Comparison of ENCODE assay signal across 34 cellular contexts in the genomic region with DNA sequence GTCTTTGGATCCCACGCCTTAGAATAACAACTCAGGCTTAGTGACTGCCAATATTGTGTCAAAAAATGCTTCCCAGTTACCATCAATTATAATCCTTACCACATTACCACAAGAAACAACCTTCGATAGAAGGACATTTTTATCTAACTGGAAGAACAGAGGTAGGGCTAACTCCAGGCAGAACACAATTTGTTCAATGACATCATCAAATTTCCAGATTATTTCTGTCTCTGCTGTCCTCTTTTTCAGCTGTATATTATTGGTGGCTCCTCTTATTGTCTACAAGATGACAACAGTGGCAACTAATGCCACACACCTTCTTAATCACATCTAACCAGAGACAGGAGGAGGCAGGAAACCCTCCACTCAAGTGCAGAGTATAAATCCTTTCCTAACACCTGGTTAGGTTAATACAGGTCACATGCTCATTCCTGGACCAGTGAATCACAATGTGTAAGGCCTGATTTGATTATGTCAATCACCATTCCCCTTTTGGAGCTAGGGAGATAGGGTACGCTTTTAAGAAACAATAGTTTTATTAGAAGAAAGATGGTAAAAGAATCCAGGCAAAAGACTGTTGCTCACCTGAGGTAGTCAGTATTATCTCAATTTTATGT. TPM values are rescaled to one million over a fixed set of nuclear protein-coding genes. Genes with fewer than 3 reads are reported as not detected.
"Had no signal": no experiment of that assay in that cellular context is flagged by ENCODE, and none has a peak within 500 bp of the region (broad histone marks: within the 10 kb centered on the region; RNA-seq: fewer than 3 reads in every experiment).

No MANE protein-coding gene starts in this region.

- H3K27ac Mint-ChIP-seq: activated CD4-positive, alpha-beta memory T cell treated with anti-CD3 and anti-CD28 coated beads, Interleukin-2, amount 10 ng/mL, durations not matched to agents 7 days and 5 days; activated CD4-positive, alpha-beta T cell treated with anti-CD3 and anti-CD28 coated beads, Interleukin-2, amount 10 ng/mL, durations not matched to agents 7 days and 5 days; activated T-helper 17 cell treated with anti-CD3 and anti-CD28 coated beads, Interleukin-2, amount 50 U/mL, for 72 hours; T-helper 17 cell had no signal

- H3K27ac ChIP-seq: heart right ventricle, left lung, lower lobe of right lung, pancreas, psoas muscle, spleen, suprapubic skin, tibial nerve, WERI-Rb-1 had no signal

- H3K4me1 Mint-ChIP-seq: activated CD4-positive, alpha-beta memory T cell treated with anti-CD3 and anti-CD28 coated beads, Interleukin-2, amount 10 ng/mL, durations not matched to agents 7 days and 5 days; activated CD4-positive, alpha-beta T cell treated with anti-CD3 and anti-CD28 coated beads, Interleukin-2, amount 10 ng/mL, durations not matched to agents 7 days and 5 days; activated T-helper 17 cell treated with anti-CD3 and anti-CD28 coated beads, Interleukin-2, amount 50 U/mL, for 72 hours; T-helper 17 cell had no signal

- H3K9me3 ChIP-seq: heart right ventricle, left lung, lower lobe of right lung, pancreas, psoas muscle, spleen, suprapubic skin, tibial nerve had no signal

- H3K4me1 ChIP-seq: heart right ventricle, left lung, lower lobe of right lung, pancreas, psoas muscle, spleen, suprapubic skin, tibial nerve had no signal

- H3K27me3 Mint-ChIP-seq: activated CD4-positive, alpha-beta T cell treated with anti-CD3 and anti-CD28 coated beads, Interleukin-2, amount 10 ng/mL, durations not matched to agents 7 days and 5 days; activated T-helper 17 cell treated with anti-CD3 and anti-CD28 coated beads, Interleukin-2, amount 50 U/mL, for 72 hours; T-helper 17 cell had no signal

- H3K4me3 ChIP-seq: heart right ventricle, left lung, lower lobe of right lung, pancreas, psoas muscle, spleen, suprapubic skin, tibial nerve had no signal

- FAIRE-seq: colon, endometrium, pancreas had no signal

- H3K36me3 ChIP-seq: heart right ventricle, left lung, lower lobe of right lung, pancreas, spleen, suprapubic skin, tibial nerve, WERI-Rb-1 had no signal

- H3K4me3 Mint-ChIP-seq: activated CD4-positive, alpha-beta memory T cell treated with anti-CD3 and anti-CD28 coated beads, Interleukin-2, amount 10 ng/mL, durations not matched to agents 7 days and 5 days; activated CD4-positive, alpha-beta T cell treated with anti-CD3 and anti-CD28 coated beads, Interleukin-2, amount 10 ng/mL, durations not matched to agents 7 days and 5 days; activated T-cell treated with anti-CD3 and anti-CD28 coated beads, Interleukin-2, amount 50 U/mL, for 4 hours; activated T-helper 17 cell treated with anti-CD3 and anti-CD28 coated beads, Interleukin-2, amount 50 U/mL, for 72 hours; T-helper 17 cell had no signal

- ATAC-seq: activated CD4-positive, CD25-positive, alpha-beta regulatory T cell treated with anti-CD3 and anti-CD28 coated beads, Interleukin-2, amount 50 U/mL, for 24 hours; activated T-cell treated with anti-CD3 and anti-CD28 coated beads, Interleukin-2, amount 50 U/mL, for 4 hours; activated T-helper 17 cell treated with anti-CD3 and anti-CD28 coated beads, Interleukin-2, amount 50 U/mL, for 72 hours; heart right ventricle; left lung; lower lobe of right lung; psoas muscle; T-helper 17 cell had no signal

- H3K9me3 Mint-ChIP-seq: activated CD4-positive, alpha-beta memory T cell treated with anti-CD3 and anti-CD28 coated beads, Interleukin-2, amount 10 ng/mL, durations not matched to agents 7 days and 5 days; activated CD4-positive, alpha-beta T cell treated with anti-CD3 and anti-CD28 coated beads, Interleukin-2, amount 10 ng/mL, durations not matched to agents 7 days and 5 days; activated T-cell treated with anti-CD3 and anti-CD28 coated beads, Interleukin-2, amount 50 U/mL, for 4 hours; activated T-helper 17 cell treated with anti-CD3 and anti-CD28 coated beads, Interleukin-2, amount 50 U/mL, for 72 hours had no signal

- H3K27me3 ChIP-seq: left lung, pancreas, spleen, suprapubic skin, tibial nerve had no signal

- DNase-seq: activated CD4-positive, alpha-beta memory T cell treated with anti-CD3 and anti-CD28 coated beads, Interleukin-2, amount 10 ng/mL, durations not matched to agents 7 days and 5 days; activated CD4-positive, alpha-beta T cell treated with anti-CD3 and anti-CD28 coated beads, Interleukin-2, amount 10 ng/mL, durations not matched to agents 7 days and 5 days; activated CD8-positive, alpha-beta memory T cell treated with anti-CD3 and anti-CD28 coated beads, Interleukin-2, amount 50 U/mL, for 48 hours; activated gamma-delta T cell treated with Interleukin-2 at 50 U/mL for 16 hours; activated naive CD4-positive, alpha-beta T cell treated with anti-CD3 and anti-CD28 coated beads, Interleukin-2, amount 50 U/mL, for 16 hours; activated T-cell treated with anti-CD3 and anti-CD28 coated beads, Interleukin-2, amount 50 U/mL, for 4 hours; amniotic stem cell; effector CD8-positive, alpha-beta T cell; erythroblast; foreskin fibroblast; heart right ventricle; kidney glomerular epithelial cell; left lung; lower lobe of right lung; mesendoderm; pancreas; psoas muscle; spleen; stimulated activated naive CD4-positive, alpha-beta T cell; T-helper 17 cell; T1000; WERI-Rb-1 had no signal

RNA-seq across cellular contexts. Expression of gene KHDC1L, which starts 18.0 kb away (rescaled TPM):
- total RNA-seq: activated T-cell treated with anti-CD3 and anti-CD28 coated beads, Interleukin-2, amount 50 U/mL, for 4 hours; activated T-helper 17 cell treated with anti-CD3 and anti-CD28 coated beads, Interleukin-2, amount 50 U/mL, for 72 hours; dermis microvascular lymphatic vessel endothelial cell; fibroblast of lung; glomerular endothelial cell; heart right ventricle; left lung; lower lobe of right lung; mononuclear cell; pancreas; psoas muscle; spleen; suprapubic skin; T-helper 17 cell; urinary bladder had no signal
- polyA plus RNA-seq: heart right ventricle, neural cell, psoas muscle, spleen, urinary bladder had no signal

RNA-seq across cellular contexts. Expression of gene KHDC1, which starts 55.7 kb away (rescaled TPM):
- total RNA-seq: suprapubic skin had no signal
